Comparison of ENCODE assay signal across 1 cellular context in the genomic region with DNA sequence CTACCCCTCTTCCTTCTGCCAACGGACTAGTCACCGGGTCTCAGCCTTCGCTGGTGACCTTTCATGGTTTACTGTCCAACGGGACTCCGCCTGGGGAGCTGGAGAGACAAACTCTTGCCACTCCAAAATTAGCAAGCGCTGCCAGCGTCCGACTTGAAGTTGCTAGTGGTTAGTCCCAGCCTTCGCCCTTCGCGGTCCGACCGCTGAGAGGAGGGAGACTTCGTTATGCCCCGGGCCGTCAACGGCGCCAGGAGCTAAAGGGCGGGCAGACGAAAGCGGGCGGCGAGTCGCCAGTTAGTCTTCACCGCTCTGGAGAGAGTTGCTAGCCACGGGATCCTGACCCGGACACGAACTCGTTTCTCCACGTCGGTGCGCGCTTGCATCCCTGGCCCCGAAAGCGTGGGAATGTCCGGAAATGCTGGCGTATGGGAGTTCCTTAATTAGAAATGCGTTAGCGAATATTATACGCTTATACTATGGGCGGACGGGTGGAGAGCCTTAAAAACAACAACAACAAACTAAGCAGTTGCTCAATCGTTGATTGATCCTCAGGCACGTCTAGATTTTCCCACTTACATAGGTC.
A peak's percentile ranks its signal among the peaks of the same experiment; 100 is the strongest.
TF ChIP-seq lines count a peak whose summit lies in the region.

No MANE protein-coding gene starts in this region.

TF ChIP-seq in K562, 482 proteins besides CTCF, POLR2A, EP300 and RAD21 (continues in another document):
- peak; percentile 12; the same call in 1 of the 2 replicates for TF ChIP-seq POLR2G (IDR thresholded peaks at IDR 0.05; ENCODE audit: low read depth, low read length)
- TF ChIP-seq, protein P1, sequence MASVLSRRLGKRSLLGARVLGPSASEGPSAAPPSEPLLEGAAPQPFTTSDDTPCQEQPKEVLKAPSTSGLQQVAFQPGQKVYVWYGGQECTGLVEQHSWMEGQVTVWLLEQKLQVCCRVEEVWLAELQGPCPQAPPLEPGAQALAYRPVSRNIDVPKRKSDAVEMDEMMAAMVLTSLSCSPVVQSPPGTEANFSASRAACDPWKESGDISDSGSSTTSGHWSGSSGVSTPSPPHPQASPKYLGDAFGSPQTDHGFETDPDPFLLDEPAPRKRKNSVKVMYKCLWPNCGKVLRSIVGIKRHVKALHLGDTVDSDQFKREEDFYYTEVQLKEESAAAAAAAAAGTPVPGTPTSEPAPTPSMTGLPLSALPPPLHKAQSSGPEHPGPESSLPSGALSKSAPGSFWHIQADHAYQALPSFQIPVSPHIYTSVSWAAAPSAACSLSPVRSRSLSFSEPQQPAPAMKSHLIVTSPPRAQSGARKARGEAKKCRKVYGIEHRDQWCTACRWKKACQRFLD (CRISPR knock-in tag; IDR thresholded peaks at IDR 0.05): 0 out of 2 replicates have a peak, but pooled peaks have one; percentile 1
- TF ChIP-seq RBFOX2 (IDR thresholded peaks at IDR 0.05; ENCODE audit: low read depth, low read length): peak; percentile 82
- TF ChIP-seq, protein P2, sequence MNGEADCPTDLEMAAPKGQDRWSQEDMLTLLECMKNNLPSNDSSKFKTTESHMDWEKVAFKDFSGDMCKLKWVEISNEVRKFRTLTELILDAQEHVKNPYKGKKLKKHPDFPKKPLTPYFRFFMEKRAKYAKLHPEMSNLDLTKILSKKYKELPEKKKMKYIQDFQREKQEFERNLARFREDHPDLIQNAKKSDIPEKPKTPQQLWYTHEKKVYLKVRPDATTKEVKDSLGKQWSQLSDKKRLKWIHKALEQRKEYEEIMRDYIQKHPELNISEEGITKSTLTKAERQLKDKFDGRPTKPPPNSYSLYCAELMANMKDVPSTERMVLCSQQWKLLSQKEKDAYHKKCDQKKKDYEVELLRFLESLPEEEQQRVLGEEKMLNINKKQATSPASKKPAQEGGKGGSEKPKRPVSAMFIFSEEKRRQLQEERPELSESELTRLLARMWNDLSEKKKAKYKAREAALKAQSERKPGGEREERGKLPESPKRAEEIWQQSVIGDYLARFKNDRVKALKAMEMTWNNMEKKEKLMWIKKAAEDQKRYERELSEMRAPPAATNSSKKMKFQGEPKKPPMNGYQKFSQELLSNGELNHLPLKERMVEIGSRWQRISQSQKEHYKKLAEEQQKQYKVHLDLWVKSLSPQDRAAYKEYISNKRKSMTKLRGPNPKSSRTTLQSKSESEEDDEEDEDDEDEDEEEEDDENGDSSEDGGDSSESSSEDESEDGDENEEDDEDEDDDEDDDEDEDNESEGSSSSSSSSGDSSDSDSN (IDR thresholded peaks at IDR 0.05; ENCODE audit: borderline replicate concordance in 1 of 2, low read depth in 2 of 2, low read length in 2 of 2): peak; percentile 12 to 73; a peak in 1 of 4 replicates
- TF ChIP-seq BRD4 (IDR thresholded peaks at IDR 0.05): 0 out of 2 replicates have a peak, but pooled peaks have one; percentile 8
- 0 out of 2 replicates have a peak, but pooled peaks have one; percentile 26 for TF ChIP-seq CEBPG (CRISPR knock-in tag; IDR thresholded peaks at IDR 0.05)
- peak in 1 of 2 experiments; percentile 70; a peak in 1 of 4 replicates for TF ChIP-seq CEBPG (tag; conservative IDR thresholded peaks at IDR 0.05 in 1 of 2, IDR thresholded peaks at IDR 0.05 in 1 of 2)
- TF ChIP-seq, protein P3, sequence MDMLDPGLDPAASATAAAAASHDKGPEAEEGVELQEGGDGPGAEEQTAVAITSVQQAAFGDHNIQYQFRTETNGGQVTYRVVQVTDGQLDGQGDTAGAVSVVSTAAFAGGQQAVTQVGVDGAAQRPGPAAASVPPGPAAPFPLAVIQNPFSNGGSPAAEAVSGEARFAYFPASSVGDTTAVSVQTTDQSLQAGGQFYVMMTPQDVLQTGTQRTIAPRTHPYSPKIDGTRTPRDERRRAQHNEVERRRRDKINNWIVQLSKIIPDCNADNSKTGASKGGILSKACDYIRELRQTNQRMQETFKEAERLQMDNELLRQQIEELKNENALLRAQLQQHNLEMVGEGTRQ (CRISPR knock-in tag; IDR thresholded peaks at IDR 0.05): no peak
- TF ChIP-seq RUNX1 (IDR thresholded peaks at IDR 0.05; ENCODE audit: low read depth): no peak
- TF ChIP-seq KDM5B (IDR thresholded peaks at IDR 0.05; ENCODE audit: insufficient replicate concordance, low read depth, low read length): peak; percentile 0
- 0 out of 4 replicates have a peak, but pooled peaks of 1 of the 2 experiments have one; percentile 8 for TF ChIP-seq MAZ (CRISPR knock-in tag; conservative IDR thresholded peaks at IDR 0.05 in 1 of 2, IDR thresholded peaks at IDR 0.05 in 1 of 2)
- TF ChIP-seq NR2C2 (CRISPR knock-in tag; IDR thresholded peaks at IDR 0.05): no peak
- peak; percentile 59; the same call in 1 of the 2 replicates for TF ChIP-seq NR2C2 (tag; IDR thresholded peaks at IDR 0.05)
- TF ChIP-seq CEBPB (tag; IDR thresholded peaks at IDR 0.05): peak; percentile 64; the same call in 1 of the 2 replicates
- TF ChIP-seq, protein P4, sequence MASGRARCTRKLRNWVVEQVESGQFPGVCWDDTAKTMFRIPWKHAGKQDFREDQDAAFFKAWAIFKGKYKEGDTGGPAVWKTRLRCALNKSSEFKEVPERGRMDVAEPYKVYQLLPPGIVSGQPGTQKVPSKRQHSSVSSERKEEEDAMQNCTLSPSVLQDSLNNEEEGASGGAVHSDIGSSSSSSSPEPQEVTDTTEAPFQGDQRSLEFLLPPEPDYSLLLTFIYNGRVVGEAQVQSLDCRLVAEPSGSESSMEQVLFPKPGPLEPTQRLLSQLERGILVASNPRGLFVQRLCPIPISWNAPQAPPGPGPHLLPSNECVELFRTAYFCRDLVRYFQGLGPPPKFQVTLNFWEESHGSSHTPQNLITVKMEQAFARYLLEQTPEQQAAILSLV (tag; IDR thresholded peaks at IDR 0.05): no peak
- 0 out of 4 replicates have a peak, but pooled peaks of 1 of the 2 experiments have one; percentile 60 for TF ChIP-seq SIN3A (IDR thresholded peaks at IDR 0.05; ENCODE audit: borderline replicate concordance in 2 of 2, control insufficient read depth in 1 of 2, low read depth in 2 of 2, low read length in 2 of 2)
- TF ChIP-seq KLF1 (tag; IDR thresholded peaks at IDR 0.05): no peak
- TF ChIP-seq TAF9B (IDR thresholded peaks at IDR 0.05; ENCODE audit: partially characterized antibody): no peak
- no peak for TF ChIP-seq YY1 (IDR thresholded peaks at IDR 0.05; ENCODE audit: borderline replicate concordance in 1 of 3, control insufficient read depth in 1 of 3, extremely low read depth in 1 of 3, insufficient read depth in 3 of 3, insufficient read length in 1 of 3, insufficient replicate concordance in 2 of 3, low read depth in 1 of 3, low read length in 2 of 3)
- no peak for TF ChIP-seq PRPF4 (IDR thresholded peaks at IDR 0.05; ENCODE audit: insufficient read depth, low read depth, low read length, poor library complexity, severe bottlenecking)
- TF ChIP-seq ZNF282 (CRISPR knock-in tag; IDR thresholded peaks at IDR 0.05): 0 out of 2 replicates have a peak, but pooled peaks have one; percentile 18
- TF ChIP-seq SMAD1 (IDR thresholded peaks at IDR 0.05; ENCODE audit: low read depth, low read length, partially characterized antibody): peak; percentile 7
- TF ChIP-seq, protein P5, sequence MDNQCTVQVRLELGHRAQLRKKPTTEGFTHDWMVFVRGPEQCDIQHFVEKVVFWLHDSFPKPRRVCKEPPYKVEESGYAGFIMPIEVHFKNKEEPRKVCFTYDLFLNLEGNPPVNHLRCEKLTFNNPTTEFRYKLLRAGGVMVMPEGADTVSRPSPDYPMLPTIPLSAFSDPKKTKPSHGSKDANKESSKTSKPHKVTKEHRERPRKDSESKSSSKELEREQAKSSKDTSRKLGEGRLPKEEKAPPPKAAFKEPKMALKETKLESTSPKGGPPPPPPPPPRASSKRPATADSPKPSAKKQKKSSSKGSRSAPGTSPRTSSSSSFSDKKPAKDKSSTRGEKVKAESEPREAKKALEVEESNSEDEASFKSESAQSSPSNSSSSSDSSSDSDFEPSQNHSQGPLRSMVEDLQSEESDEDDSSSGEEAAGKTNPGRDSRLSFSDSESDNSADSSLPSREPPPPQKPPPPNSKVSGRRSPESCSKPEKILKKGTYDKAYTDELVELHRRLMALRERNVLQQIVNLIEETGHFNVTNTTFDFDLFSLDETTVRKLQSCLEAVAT (IDR thresholded peaks at IDR 0.05): peak in 1 of 2 experiments; percentile 63; a peak in 2 of 4 replicates
- no peak for TF ChIP-seq SMAD2 (IDR thresholded peaks at IDR 0.05; ENCODE audit: low read depth, low read length)
- TF ChIP-seq ZC3H4 (CRISPR knock-in tag; IDR thresholded peaks at IDR 0.05; ENCODE audit: borderline replicate concordance): peak; percentile 67; the same call in 1 of the 2 replicates
- TF ChIP-seq CHD1 (IDR thresholded peaks at IDR 0.05; ENCODE audit: low read length): peak; percentile 89
- TF ChIP-seq, protein P6, sequence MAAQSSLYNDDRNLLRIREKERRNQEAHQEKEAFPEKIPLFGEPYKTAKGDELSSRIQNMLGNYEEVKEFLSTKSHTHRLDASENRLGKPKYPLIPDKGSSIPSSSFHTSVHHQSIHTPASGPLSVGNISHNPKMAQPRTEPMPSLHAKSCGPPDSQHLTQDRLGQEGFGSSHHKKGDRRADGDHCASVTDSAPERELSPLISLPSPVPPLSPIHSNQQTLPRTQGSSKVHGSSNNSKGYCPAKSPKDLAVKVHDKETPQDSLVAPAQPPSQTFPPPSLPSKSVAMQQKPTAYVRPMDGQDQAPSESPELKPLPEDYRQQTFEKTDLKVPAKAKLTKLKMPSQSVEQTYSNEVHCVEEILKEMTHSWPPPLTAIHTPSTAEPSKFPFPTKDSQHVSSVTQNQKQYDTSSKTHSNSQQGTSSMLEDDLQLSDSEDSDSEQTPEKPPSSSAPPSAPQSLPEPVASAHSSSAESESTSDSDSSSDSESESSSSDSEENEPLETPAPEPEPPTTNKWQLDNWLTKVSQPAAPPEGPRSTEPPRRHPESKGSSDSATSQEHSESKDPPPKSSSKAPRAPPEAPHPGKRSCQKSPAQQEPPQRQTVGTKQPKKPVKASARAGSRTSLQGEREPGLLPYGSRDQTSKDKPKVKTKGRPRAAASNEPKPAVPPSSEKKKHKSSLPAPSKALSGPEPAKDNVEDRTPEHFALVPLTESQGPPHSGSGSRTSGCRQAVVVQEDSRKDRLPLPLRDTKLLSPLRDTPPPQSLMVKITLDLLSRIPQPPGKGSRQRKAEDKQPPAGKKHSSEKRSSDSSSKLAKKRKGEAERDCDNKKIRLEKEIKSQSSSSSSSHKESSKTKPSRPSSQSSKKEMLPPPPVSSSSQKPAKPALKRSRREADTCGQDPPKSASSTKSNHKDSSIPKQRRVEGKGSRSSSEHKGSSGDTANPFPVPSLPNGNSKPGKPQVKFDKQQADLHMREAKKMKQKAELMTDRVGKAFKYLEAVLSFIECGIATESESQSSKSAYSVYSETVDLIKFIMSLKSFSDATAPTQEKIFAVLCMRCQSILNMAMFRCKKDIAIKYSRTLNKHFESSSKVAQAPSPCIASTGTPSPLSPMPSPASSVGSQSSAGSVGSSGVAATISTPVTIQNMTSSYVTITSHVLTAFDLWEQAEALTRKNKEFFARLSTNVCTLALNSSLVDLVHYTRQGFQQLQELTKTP (IDR thresholded peaks at IDR 0.05; ENCODE audit: low read depth in 1 of 2, partially characterized antibody in 2 of 2): no peak
- TF ChIP-seq, protein P7, sequence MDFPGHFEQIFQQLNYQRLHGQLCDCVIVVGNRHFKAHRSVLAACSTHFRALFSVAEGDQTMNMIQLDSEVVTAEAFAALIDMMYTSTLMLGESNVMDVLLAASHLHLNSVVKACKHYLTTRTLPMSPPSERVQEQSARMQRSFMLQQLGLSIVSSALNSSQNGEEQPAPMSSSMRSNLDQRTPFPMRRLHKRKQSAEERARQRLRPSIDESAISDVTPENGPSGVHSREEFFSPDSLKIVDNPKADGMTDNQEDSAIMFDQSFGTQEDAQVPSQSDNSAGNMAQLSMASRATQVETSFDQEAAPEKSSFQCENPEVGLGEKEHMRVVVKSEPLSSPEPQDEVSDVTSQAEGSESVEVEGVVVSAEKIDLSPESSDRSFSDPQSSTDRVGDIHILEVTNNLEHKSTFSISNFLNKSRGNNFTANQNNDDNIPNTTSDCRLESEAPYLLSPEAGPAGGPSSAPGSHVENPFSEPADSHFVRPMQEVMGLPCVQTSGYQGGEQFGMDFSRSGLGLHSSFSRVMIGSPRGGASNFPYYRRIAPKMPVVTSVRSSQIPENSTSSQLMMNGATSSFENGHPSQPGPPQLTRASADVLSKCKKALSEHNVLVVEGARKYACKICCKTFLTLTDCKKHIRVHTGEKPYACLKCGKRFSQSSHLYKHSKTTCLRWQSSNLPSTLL (IDR thresholded peaks at IDR 0.05): no peak
- TF ChIP-seq, protein P8, sequence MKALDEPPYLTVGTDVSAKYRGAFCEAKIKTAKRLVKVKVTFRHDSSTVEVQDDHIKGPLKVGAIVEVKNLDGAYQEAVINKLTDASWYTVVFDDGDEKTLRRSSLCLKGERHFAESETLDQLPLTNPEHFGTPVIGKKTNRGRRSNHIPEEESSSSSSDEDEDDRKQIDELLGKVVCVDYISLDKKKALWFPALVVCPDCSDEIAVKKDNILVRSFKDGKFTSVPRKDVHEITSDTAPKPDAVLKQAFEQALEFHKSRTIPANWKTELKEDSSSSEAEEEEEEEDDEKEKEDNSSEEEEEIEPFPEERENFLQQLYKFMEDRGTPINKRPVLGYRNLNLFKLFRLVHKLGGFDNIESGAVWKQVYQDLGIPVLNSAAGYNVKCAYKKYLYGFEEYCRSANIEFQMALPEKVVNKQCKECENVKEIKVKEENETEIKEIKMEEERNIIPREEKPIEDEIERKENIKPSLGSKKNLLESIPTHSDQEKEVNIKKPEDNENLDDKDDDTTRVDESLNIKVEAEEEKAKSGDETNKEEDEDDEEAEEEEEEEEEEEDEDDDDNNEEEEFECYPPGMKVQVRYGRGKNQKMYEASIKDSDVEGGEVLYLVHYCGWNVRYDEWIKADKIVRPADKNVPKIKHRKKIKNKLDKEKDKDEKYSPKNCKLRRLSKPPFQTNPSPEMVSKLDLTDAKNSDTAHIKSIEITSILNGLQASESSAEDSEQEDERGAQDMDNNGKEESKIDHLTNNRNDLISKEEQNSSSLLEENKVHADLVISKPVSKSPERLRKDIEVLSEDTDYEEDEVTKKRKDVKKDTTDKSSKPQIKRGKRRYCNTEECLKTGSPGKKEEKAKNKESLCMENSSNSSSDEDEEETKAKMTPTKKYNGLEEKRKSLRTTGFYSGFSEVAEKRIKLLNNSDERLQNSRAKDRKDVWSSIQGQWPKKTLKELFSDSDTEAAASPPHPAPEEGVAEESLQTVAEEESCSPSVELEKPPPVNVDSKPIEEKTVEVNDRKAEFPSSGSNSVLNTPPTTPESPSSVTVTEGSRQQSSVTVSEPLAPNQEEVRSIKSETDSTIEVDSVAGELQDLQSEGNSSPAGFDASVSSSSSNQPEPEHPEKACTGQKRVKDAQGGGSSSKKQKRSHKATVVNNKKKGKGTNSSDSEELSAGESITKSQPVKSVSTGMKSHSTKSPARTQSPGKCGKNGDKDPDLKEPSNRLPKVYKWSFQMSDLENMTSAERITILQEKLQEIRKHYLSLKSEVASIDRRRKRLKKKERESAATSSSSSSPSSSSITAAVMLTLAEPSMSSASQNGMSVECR (CRISPR knock-in tag; IDR thresholded peaks at IDR 0.05): peak; percentile 49; the same call in 1 of the 2 replicates
- TF ChIP-seq LEF1 (IDR thresholded peaks at IDR 0.05): no peak
- TF ChIP-seq, protein P9, sequence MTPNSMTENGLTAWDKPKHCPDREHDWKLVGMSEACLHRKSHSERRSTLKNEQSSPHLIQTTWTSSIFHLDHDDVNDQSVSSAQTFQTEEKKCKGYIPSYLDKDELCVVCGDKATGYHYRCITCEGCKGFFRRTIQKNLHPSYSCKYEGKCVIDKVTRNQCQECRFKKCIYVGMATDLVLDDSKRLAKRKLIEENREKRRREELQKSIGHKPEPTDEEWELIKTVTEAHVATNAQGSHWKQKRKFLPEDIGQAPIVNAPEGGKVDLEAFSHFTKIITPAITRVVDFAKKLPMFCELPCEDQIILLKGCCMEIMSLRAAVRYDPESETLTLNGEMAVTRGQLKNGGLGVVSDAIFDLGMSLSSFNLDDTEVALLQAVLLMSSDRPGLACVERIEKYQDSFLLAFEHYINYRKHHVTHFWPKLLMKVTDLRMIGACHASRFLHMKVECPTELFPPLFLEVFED (CRISPR knock-in tag; conservative IDR thresholded peaks at IDR 0.05): no peak
- no peak for TF ChIP-seq ZNF217 (CRISPR knock-in tag; IDR thresholded peaks at IDR 0.05)
